ENCODE assay signal across 18 cellular contexts in genomic region chr13:44795176-44795575, GRCh38.
DNase-seq lines count a peak whose midpoint lies in the region; TF ChIP-seq lines count a peak whose summit lies in the region.
"Had no signal": no experiment of that assay in that cellular context is flagged by ENCODE, and none has a peak within 500 bp of the region (broad histone marks: within the 10 kb centered on the region; RNA-seq: fewer than 3 reads in every experiment).

No MANE protein-coding gene starts in this region.

- H3K9me3 Mint-ChIP-seq in endodermal cell = peaks cover 2% of the 10 kb centered on the region
- H3K9me3 Mint-ChIP-seq: H9 had no signal

- DNase-seq in NCI-H69 (lab: John Stamatoyannopoulos, UW) = peak; percentile 19
- no peak for DNase-seq in endodermal cell
- peak; percentile 84 for DNase-seq in fibroblast of the aortic adventitia (ENCODE audit: low read depth)
- no peak for DNase-seq in MG63
- DNase-seq in tibial nerve (ENCODE audit: low spot score in 2 of 2) = no peak
- no peak for DNase-seq in GOT3 (lab: John Stamatoyannopoulos, UW)
- DNase-seq: CD4-positive, CD25-positive, alpha-beta regulatory T cell; DMS153; DND-41; H9; KBM-7; MM.1S; NCI-H1694; NCI-H2081; NCI-H2227 treated with DMSO at 0.1 percent for 48 hours; NCI-H526 treated with DMSO at 0.1 percent for 48 hours; SHP77 treated with DMSO at 0.1 percent for 48 hours had no signal

- no peak overlapping the region for H3K4me3 Mint-ChIP-seq in endodermal cell
- H3K4me3 Mint-ChIP-seq: CD4-positive, CD25-positive, alpha-beta regulatory T cell; H9 had no signal

- no peak for TF ChIP-seq POLR2A in tibial nerve (IDR thresholded peaks at IDR 0.05)

- H3K9me3 ChIP-seq in endodermal cell (ENCODE audit: control insufficient read depth, low read length) (peaks cover 17% of the 10 kb centered on the region), MG63 (no peaks in the 10 kb centered on the region), tibial nerve (no peaks in the 10 kb centered on the region)

- peak overlapping the region; percentile 36; the same call in 1 of the 2 replicates for H3K27ac ChIP-seq in C4-2B
- H3K27ac ChIP-seq in endodermal cell (ENCODE audit: low read depth, low read length) = no peak overlapping the region
- no peak overlapping the region for H3K27ac ChIP-seq in tibial nerve

- H3K4me1 Mint-ChIP-seq in endodermal cell = no peaks in the 10 kb centered on the region
- H3K4me1 Mint-ChIP-seq: CD4-positive, CD25-positive, alpha-beta regulatory T cell had no signal

- TF ChIP-seq CTCF in C4-2B (conservative IDR thresholded peaks at IDR 0.05) (no peak), endodermal cell (conservative IDR thresholded peaks at IDR 0.05) (no peak), fibroblast of the aortic adventitia (IDR thresholded peaks at IDR 0.05; ENCODE audit: insufficient read depth, low read length) (no peak), tibial nerve (IDR thresholded peaks at IDR 0.05) (no peak)

- H3K36me3 ChIP-seq in endodermal cell (ENCODE audit: control insufficient read depth, insufficient read depth, low read length) (no peaks in the 10 kb centered on the region), MG63 (no peaks in the 10 kb centered on the region), tibial nerve (no peaks in the 10 kb centered on the region)

- H3K4me3 ChIP-seq in endodermal cell (ENCODE audit: low read length) (no peak overlapping the region), fibroblast of the aortic adventitia (ENCODE audit: low read depth, low read length) (no peak overlapping the region), MG63 (no peak overlapping the region), tibial nerve (no peak overlapping the region)

- no peaks in the 10 kb centered on the region for H3K27me3 ChIP-seq in endodermal cell (ENCODE audit: control insufficient read depth, insufficient read depth, low read length, poor library complexity, severe bottlenecking)
- no peaks in the 10 kb centered on the region for H3K27me3 ChIP-seq in MG63
- no peaks in the 10 kb centered on the region for H3K27me3 ChIP-seq in tibial nerve

- H3K27me3 Mint-ChIP-seq in endodermal cell (ENCODE audit: insufficient read depth) = peaks cover 3% of the 10 kb centered on the region
- H3K27me3 Mint-ChIP-seq: CD4-positive, CD25-positive, alpha-beta regulatory T cell had no signal

- no peak for TF ChIP-seq EP300 in tibial nerve (IDR thresholded peaks at IDR 0.05)

- H3K36me3 Mint-ChIP-seq in endodermal cell (ENCODE audit: low read depth) = no peaks in the 10 kb centered on the region
- H3K36me3 Mint-ChIP-seq: CD4-positive, CD25-positive, alpha-beta regulatory T cell had no signal

- H3K9ac ChIP-seq in endodermal cell (ENCODE audit: extremely low read depth, low read length, poor library complexity, severe bottlenecking) = no peak overlapping the region

- H3K27ac Mint-ChIP-seq in endodermal cell = peak overlapping the region; percentile 26
- H3K27ac Mint-ChIP-seq: CD4-positive, CD25-positive, alpha-beta regulatory T cell; H9 had no signal

- 97 to 100% methylated on average over 2 of the region's 2 CpGs for WGBS in endodermal cell (ENCODE audit: insufficient coverage in 1 of 2, insufficient read length in 1 of 2), 2 experiments
- 86 to 90% methylated on average over 2 of the region's 2 CpGs for WGBS in tibial nerve, 2 donors

- H3K4me1 ChIP-seq in endodermal cell (ENCODE audit: control insufficient read depth, insufficient read depth, low read length) = no peaks in the 10 kb centered on the region
- peaks cover 0 to 4% (median 0%) of the 10 kb centered on the region in 4 donors for H3K4me1 ChIP-seq in tibial nerve

Comparison
In these comparisons a context has a peak if more than half of its experiments do, and no peak if none do; other contexts are left out.
1. DNase-seq: peak in NCI-H69 (single experiment) and fibroblast of the aortic adventitia (single experiment); none in endodermal cell (single experiment), MG63 (single experiment), tibial nerve (0 of 2) and GOT3 (single experiment).